In genomic region chr7:33091641-33092191, GRCh38 we compare ENCODE assay signal across 21 cellular contexts. TPM values are rescaled to one million over a fixed set of nuclear protein-coding genes. Genes with fewer than 3 reads are reported as not detected.
DNase-seq lines count a peak whose midpoint lies in the region; ATAC-seq and TF ChIP-seq lines count a peak whose summit lies in the region.
"Had no signal": no experiment of that assay in that cellular context is flagged by ENCODE, and none has a peak within 500 bp of the region (broad histone marks: within the 10 kb centered on the region; RNA-seq: fewer than 3 reads in every experiment).

No MANE protein-coding gene starts in this region.

- in situ Hi-C loops in GM13977 (cut with MboI; ENCODE audit: low pct_unique_long_range_greater_than_20kb, low sequenced_read_pairs, unreplicated experiment), result no loop called here

- H4K20me1 ChIP-seq in OCI-LY7 (ENCODE audit: insufficient read depth, low read length), result no peaks in the 10 kb centered on the region

- no peak overlapping the region for H3K4me2 ChIP-seq in OCI-LY7 (ENCODE audit: low read length)

- no peaks in the 10 kb centered on the region for H3K9me2 ChIP-seq in OCI-LY7 (ENCODE audit: insufficient read depth, low read length)

- DNase-seq in GM13977 (ENCODE audit: low spot score), result no peak
- no peak for DNase-seq in OCI-LY7 (ENCODE audit: low spot score)
- DNase-seq in dermis blood vessel endothelial cell, result peak; percentile 15
- DNase-seq in retinal pigment epithelial cell (ENCODE audit: low read depth), result no peak
- DNase-seq in kidney tubule cell (ENCODE audit: low spot score), result no peak
- no peak for DNase-seq in DMS 273 (lab: John Stamatoyannopoulos, UW; ENCODE audit: unreplicated experiment)
- DNase-seq: activated CD4-positive, alpha-beta T cell treated with anti-CD3 and anti-CD28 coated beads, Interleukin-2, amount 50 U/mL, for 1 hour; activated naive CD4-positive, alpha-beta T cell treated with anti-CD3 and anti-CD28 coated beads, Interleukin-2, amount 50 U/mL, for 16 hours; central memory CD4-positive, alpha-beta T cell; glutamatergic neuron; MV-4-11; NCI-H1694; NCI-H2171; retina; stimulated activated CD4-positive, alpha-beta T cell treated with anti-CD3 and anti-CD28 coated beads, Interleukin-4, amount 100 ng/mL, for 4 hours; stimulated activated naive CD4-positive, alpha-beta T cell had no signal

- H3K79me2 ChIP-seq in OCI-LY7 (ENCODE audit: insufficient read depth, low read depth, low read length), result no peaks in the 10 kb centered on the region

- POLR2A ChIA-PET in OCI-LY7 (lab: Charles Lee), result interaction anchor here (0.6 to 0.9 kb wide), 2 partner anchors 192 to 202 kb away, joined by 3 read pairs; no protein-coding TSS in a partner anchor

- peaks cover 38% of the 10 kb centered on the region for H3K36me3 ChIP-seq in OCI-LY7 (ENCODE audit: insufficient read depth, low read length)

- no TSS peak for BruUV-seq in OCI-LY7 (replicated peaks; lab: Mats Ljungman, UMichigan)

- ATAC-seq in HG02884 (IDR thresholded peaks at IDR 0.05; ENCODE audit: unreplicated experiment), result no peak
- ATAC-seq: WTC11 had no signal

- no peak overlapping the region for H2AFZ ChIP-seq in OCI-LY7 (ENCODE audit: low read length)

- H3K27ac ChIP-seq in OCI-LY7 (ENCODE audit: low read depth, low read length, poor library complexity, severe bottlenecking), result no peak overlapping the region
- H3K27ac ChIP-seq: ascending aorta, neutrophil, thoracic aorta had no signal

- intact Hi-C loops in OCI-LY7 (cut with micrococcal nuclease; ENCODE audit: unreplicated experiment), result no loop called here

- H3K4me3 ChIP-seq in OCI-LY7 (ENCODE audit: low read depth, low read length, poor library complexity, severe bottlenecking) (no peak overlapping the region), retinal pigment epithelial cell (ENCODE audit: low read length) (no peak overlapping the region)
- H3K4me3 ChIP-seq: ascending aorta, thoracic aorta had no signal

- CTCF ChIA-PET in OCI-LY7 (lab: Charles Lee; ENCODE audit: unreplicated experiment), result no interaction called here

- H3K4me1 ChIP-seq in OCI-LY7 (ENCODE audit: insufficient read depth, low read length, poor library complexity, severe bottlenecking), result no peaks in the 10 kb centered on the region
- H3K4me1 ChIP-seq: ascending aorta had no signal

- peak; percentile 24 for TF ChIP-seq CTCF in GM13977 (IDR thresholded peaks at IDR 0.05; ENCODE audit: extremely low read depth, insufficient read depth, missing control alignments)
- TF ChIP-seq CTCF in OCI-LY7 (conservative IDR thresholded peaks at IDR 0.05; ENCODE audit: low read length), result 0 out of 2 replicates have a peak, but pooled peaks have one; percentile 27
- TF ChIP-seq CTCF in retinal pigment epithelial cell (conservative IDR thresholded peaks at IDR 0.05; ENCODE audit: low read depth, low read length), result peak; percentile 31

- no peaks in the 10 kb centered on the region for H3K9me3 ChIP-seq in OCI-LY7 (ENCODE audit: low read length)
- H3K9me3 ChIP-seq: ascending aorta, neutrophil, thoracic aorta had no signal

RNA-seq across cellular contexts. Expression of gene RP9, which starts 17.5 kb away (rescaled TPM):
- 21.8 and 22.0 TPM in 2 replicates for total RNA-seq in OCI-LY7 (2014; rRNA removed; shearing (Covaris generic))
- total RNA-seq in OCI-LY7 (2022), result 23.3 and 24.1 TPM in 2 replicates
- total RNA-seq in dermis blood vessel endothelial cell, result 5.8 and 8.8 TPM in 2 replicates

RNA-seq across cellular contexts. Expression of gene NT5C3A, which starts 29.1 kb away (rescaled TPM):
- total RNA-seq in OCI-LY7 (2014; rRNA removed; shearing (Covaris generic)), result 34.7 and 37.1 TPM in 2 replicates
- total RNA-seq in OCI-LY7 (2022) (55.3 and 62.4 TPM in 2 replicates), dermis blood vessel endothelial cell (31.3 and 32.9 TPM in 2 replicates)

RNA-seq across cellular contexts. Expression of gene BBS9, which starts 37.6 kb away (rescaled TPM):
- 4.8 and 6.8 TPM in 2 replicates for total RNA-seq in OCI-LY7 (2014; rRNA removed; shearing (Covaris generic))
- total RNA-seq in OCI-LY7 (2022) (14.8 and 16.0 TPM in 2 replicates), dermis blood vessel endothelial cell (13.1 and 15.4 TPM in 2 replicates)
